ENCODE assay signal across 1 cellular context in genomic region chr2:177392373-177393246, GRCh38.
TF ChIP-seq lines count a peak whose summit lies in the region.

TSS of gene AGPS (plus strand) at chr2:177392773. CDS start at chr2:177392790, 17 bp downstream.

TF ChIP-seq in K562, 482 proteins besides CTCF, POLR2A, EP300 and RAD21 (continued from another document and continues in another):
- TF ChIP-seq FOXO4 (CRISPR knock-in tag; IDR thresholded peaks at IDR 0.05): 0 out of 2 replicates have a peak, but pooled peaks have one; percentile 78
- 0 out of 2 replicates have a peak, but pooled peaks have one; percentile 75 for TF ChIP-seq ZNF232 (CRISPR knock-in tag; IDR thresholded peaks at IDR 0.05)
- TF ChIP-seq NRF1 (conservative IDR thresholded peaks at IDR 0.05 in 1 of 2, IDR thresholded peaks at IDR 0.05 in 1 of 2): peak; percentile 81 to 85
- TF ChIP-seq AFF1 (IDR thresholded peaks at IDR 0.05; ENCODE audit: low read depth in 1 of 2, partially characterized antibody in 2 of 2): peak in 1 of 2 experiments; percentile 54
- TF ChIP-seq TAF9B (IDR thresholded peaks at IDR 0.05; ENCODE audit: partially characterized antibody): peak; percentile 80
- TF ChIP-seq GMEB1 (CRISPR knock-in tag; IDR thresholded peaks at IDR 0.05): peak; percentile 87
- peak; percentile 76 for TF ChIP-seq PRDM10 (IDR thresholded peaks at IDR 0.05; ENCODE audit: partially characterized antibody)
- TF ChIP-seq ZZZ3 (IDR thresholded peaks at IDR 0.05): peak; percentile 50; the same call in 1 of the 2 replicates
- TF ChIP-seq TCF7 (IDR thresholded peaks at IDR 0.05; ENCODE audit: borderline replicate concordance): no peak
- peak; percentile 95 for TF ChIP-seq STAT6 (CRISPR knock-in tag; IDR thresholded peaks at IDR 0.05)
- peak; percentile 93 for TF ChIP-seq DMBX1 (CRISPR knock-in tag; IDR thresholded peaks at IDR 0.05; ENCODE audit: borderline replicate concordance)
- peak; percentile 89; the same call in 1 of the 2 replicates for TF ChIP-seq ARID3B (CRISPR knock-in tag; IDR thresholded peaks at IDR 0.05; ENCODE audit: borderline replicate concordance)
- TF ChIP-seq HMGN3 (IDR thresholded peaks at IDR 0.05; ENCODE audit: borderline replicate concordance, extremely low read depth, insufficient read length, low read depth, low read length): peak; percentile 41
- peak; percentile 87 for TF ChIP-seq NR4A1 (CRISPR knock-in tag; IDR thresholded peaks at IDR 0.05)
- peak; percentile 91 for TF ChIP-seq NR4A1 (tag; IDR thresholded peaks at IDR 0.05)
- TF ChIP-seq NUFIP1 (IDR thresholded peaks at IDR 0.05; ENCODE audit: partially characterized antibody): no peak
- peak; percentile 69 to 89 for TF ChIP-seq MNT (conservative IDR thresholded peaks at IDR 0.05)
- TF ChIP-seq POLR2B (IDR thresholded peaks at IDR 0.05; ENCODE audit: low read depth, partially characterized antibody): peak; percentile 90
- TF ChIP-seq CC2D1A (IDR thresholded peaks at IDR 0.05): no peak
- TF ChIP-seq EP400 (IDR thresholded peaks at IDR 0.05): peak; percentile 98
- TF ChIP-seq NR2C2 (CRISPR knock-in tag; IDR thresholded peaks at IDR 0.05): peak; percentile 99
- peak; percentile 100 for TF ChIP-seq NR2C2 (tag; IDR thresholded peaks at IDR 0.05)
- TF ChIP-seq MTF1 (CRISPR knock-in tag; IDR thresholded peaks at IDR 0.05; ENCODE audit: borderline replicate concordance): peak; percentile 61
- TF ChIP-seq TOE1 (IDR thresholded peaks at IDR 0.05; ENCODE audit: borderline replicate concordance): peak; percentile 62; the same call in 1 of the 2 replicates
- 0 out of 2 replicates have a peak, but pooled peaks have one; percentile 15 for TF ChIP-seq TOE1 (CRISPR knock-in tag; IDR thresholded peaks at IDR 0.05; ENCODE audit: borderline replicate concordance, low read depth)
- TF ChIP-seq CCNT2 (IDR thresholded peaks at IDR 0.05; ENCODE audit: borderline replicate concordance, extremely low read depth, insufficient read length, low read depth, low read length): peak; percentile 94
- peak; percentile 80 for TF ChIP-seq C11orf30 (IDR thresholded peaks at IDR 0.05; ENCODE audit: low read depth)
- peak in 1 of 2 experiments; percentile 95; a peak in 3 of 4 replicates for TF ChIP-seq MAZ (CRISPR knock-in tag; conservative IDR thresholded peaks at IDR 0.05 in 1 of 2, IDR thresholded peaks at IDR 0.05 in 1 of 2)
- TF ChIP-seq ZNF79 (CRISPR knock-in tag; IDR thresholded peaks at IDR 0.05; ENCODE audit: low read depth): peak; percentile 78
- peak; percentile 85 for TF ChIP-seq ZNF740 (CRISPR knock-in tag; IDR thresholded peaks at IDR 0.05)
- TF ChIP-seq ZNF740 (tag; IDR thresholded peaks at IDR 0.05): no peak
- TF ChIP-seq ZNF644 (tag; IDR thresholded peaks at IDR 0.05; ENCODE audit: low read depth): peak; percentile 84
- peak; percentile 67 for TF ChIP-seq PKNOX1 (IDR thresholded peaks at IDR 0.05)
- peak; percentile 70 to 94; a peak in 3 of 4 replicates for TF ChIP-seq SIN3A (IDR thresholded peaks at IDR 0.05; ENCODE audit: borderline replicate concordance in 2 of 2, control insufficient read depth in 1 of 2, low read depth in 2 of 2, low read length in 2 of 2)
- TF ChIP-seq NCOA1 (IDR thresholded peaks at IDR 0.05; ENCODE audit: low read depth): 0 out of 2 replicates have a peak, but pooled peaks have one; percentile 39
- peak; percentile 92; the same call in 1 of the 2 replicates for TF ChIP-seq NR3C1 (CRISPR knock-in tag; IDR thresholded peaks at IDR 0.05)
- peak in 1 of 2 experiments; percentile 87; a peak in 2 of 3 replicates for TF ChIP-seq CBX3 (IDR thresholded peaks at IDR 0.05; ENCODE audit: borderline replicate concordance in 1 of 2, low read length in 2 of 2)
- TF ChIP-seq PHF21A (IDR thresholded peaks at IDR 0.05; ENCODE audit: borderline replicate concordance, low read depth): no peak
- 0 out of 2 replicates have a peak, but pooled peaks have one; percentile 62 for TF ChIP-seq ZEB2 (IDR thresholded peaks at IDR 0.05)
- 0 out of 2 replicates have a peak, but pooled peaks have one; percentile 25 for TF ChIP-seq HDAC6 (IDR thresholded peaks at IDR 0.05; ENCODE audit: low read depth, low read length)
